29 cellular contexts compared by ENCODE assay signal in genomic region chr9:114083693-114084092, GRCh38. TPM values are rescaled to one million over a fixed set of nuclear protein-coding genes. Genes with fewer than 3 reads are reported as not detected.
"Had no signal": no experiment of that assay in that cellular context is flagged by ENCODE, and none has a peak within 500 bp of the region (broad histone marks: within the 10 kb centered on the region; RNA-seq: fewer than 3 reads in every experiment).

No MANE protein-coding gene starts in this region.

- H3K27ac Mint-ChIP-seq: activated B cell treated with CpG ODN at 0.5 μM for 24 hours; activated CD4-positive, alpha-beta T cell treated with anti-CD3 and anti-CD28 coated beads for 36 hours; activated naive CD8-positive, alpha-beta T cell; activated T-helper 1 cell treated with anti-CD3 and anti-CD28 coated beads, Interleukin-12 subunit alpha, Interleukin-12 subunit beta, Interleukin-2, Interleukin-4 antibody, amounts not matched to agents 30 ng/mL and 10 ng/mL and 1 ng/mL, durations not matched to agents 14 hours and 24 hours and 36 hours; effector memory CD8-positive, alpha-beta T cell; natural killer cell; T-cell; T-helper 2 cell treated with Interferon-gamma antibody and Interleukin-4, amounts not matched to agents 5 μg/mL and 100 μg/mL, for 36 hours had no signal

- H3K36me3 ChIP-seq: adrenal gland, ascending aorta, brain microvascular endothelial cell, esophagus muscularis mucosa, gastrocnemius medialis, left ventricle myocardium inferior, neutrophil, upper lobe of right lung had no signal

- H3K4me1 ChIP-seq: adrenal gland, ascending aorta, gastrocnemius medialis, parathyroid adenoma had no signal

- H3K27me3 Mint-ChIP-seq: activated CD4-positive, alpha-beta T cell treated with anti-CD3 and anti-CD28 coated beads for 36 hours; activated naive CD8-positive, alpha-beta T cell had no signal

- ATAC-seq: activated CD4-positive, alpha-beta T cell treated with anti-CD3 and anti-CD28 coated beads for 36 hours; effector memory CD8-positive, alpha-beta T cell; gastrocnemius medialis; natural killer cell; stimulated activated naive CD8-positive, alpha-beta T cell treated with anti-CD3 and anti-CD28 coated beads, Interleukin-15, Interleukin-2, amounts not matched to agents 100 U/mL and 50 U/mL, for 24 hours; T-cell; upper lobe of right lung had no signal

- H3K4me1 Mint-ChIP-seq: activated B cell treated with CpG ODN at 0.5 μM for 24 hours; activated CD4-positive, alpha-beta T cell treated with anti-CD3 and anti-CD28 coated beads for 36 hours; natural killer cell had no signal

- H3K27ac ChIP-seq: adrenal gland, ascending aorta, brain microvascular endothelial cell, esophagus muscularis mucosa, gastrocnemius medialis, left ventricle myocardium inferior, neutrophil, parathyroid adenoma, upper lobe of right lung had no signal

- H3K9me3 Mint-ChIP-seq: activated B cell treated with CpG ODN at 0.5 μM for 24 hours; activated T-helper 1 cell treated with anti-CD3 and anti-CD28 coated beads, Interleukin-12 subunit alpha, Interleukin-12 subunit beta, Interleukin-2, Interleukin-4 antibody, amounts not matched to agents 30 ng/mL and 10 ng/mL and 1 ng/mL, durations not matched to agents 14 hours and 24 hours and 36 hours; effector memory CD8-positive, alpha-beta T cell; natural killer cell; T-cell; T-helper 2 cell treated with Interferon-gamma antibody and Interleukin-4, amounts not matched to agents 5 μg/mL and 100 μg/mL, for 36 hours had no signal

- H3K4me3 Mint-ChIP-seq: activated B cell treated with CpG ODN at 0.5 μM for 24 hours; activated CD4-positive, alpha-beta T cell treated with anti-CD3 and anti-CD28 coated beads for 36 hours; activated naive CD8-positive, alpha-beta T cell; activated T-helper 1 cell treated with anti-CD3 and anti-CD28 coated beads, Interleukin-12 subunit alpha, Interleukin-12 subunit beta, Interleukin-2, Interleukin-4 antibody, amounts not matched to agents 30 ng/mL and 10 ng/mL and 1 ng/mL, durations not matched to agents 14 hours and 24 hours and 36 hours; effector memory CD8-positive, alpha-beta T cell; natural killer cell; T-cell; T-helper 2 cell treated with Interferon-gamma antibody and Interleukin-4, amounts not matched to agents 5 μg/mL and 100 μg/mL, for 36 hours had no signal

- H3K9me3 ChIP-seq: adrenal gland, ascending aorta, esophagus muscularis mucosa, gastrocnemius medialis, left ventricle myocardium inferior, neutrophil, upper lobe of right lung had no signal

- H3K36me3 Mint-ChIP-seq: activated naive CD8-positive, alpha-beta T cell; natural killer cell; T-cell had no signal

- DNase-seq: activated B cell treated with CpG ODN at 0.5 μM for 24 hours; activated CD4-positive, alpha-beta T cell treated with anti-CD3 and anti-CD28 coated beads for 36 hours; activated CD4-positive, alpha-beta T cell treated with anti-CD3 and anti-CD28 coated beads, Interleukin-2, amount 50 U/mL, for 4 hours; activated gamma-delta T cell treated with Interleukin-2 at 50 U/mL for 16 hours; adrenal gland; brain microvascular endothelial cell; central memory CD4-positive, alpha-beta T cell; dermis blood vessel endothelial cell; effector memory CD8-positive, alpha-beta T cell; gastrocnemius medialis; hippocampal formation; kidney glomerular epithelial cell; left ventricle myocardium inferior; midbrain; natural killer cell; stimulated activated CD4-positive, alpha-beta T cell treated with anti-CD3 and anti-CD28 coated beads, Interleukin-4, amount 100 ng/mL, for 24 hours; stimulated activated naive CD8-positive, alpha-beta T cell treated with anti-CD3 and anti-CD28 coated beads, Interleukin-15, Interleukin-2, amounts not matched to agents 100 U/mL and 50 U/mL, for 24 hours had no signal

- H3K9ac ChIP-seq: parathyroid adenoma had no signal

- H3K4me3 ChIP-seq: adrenal gland, ascending aorta, esophagus muscularis mucosa, gastrocnemius medialis, left ventricle myocardium inferior, upper lobe of right lung had no signal

- H3K27me3 ChIP-seq: adrenal gland, ascending aorta, brain microvascular endothelial cell, gastrocnemius medialis, neutrophil, upper lobe of right lung had no signal

RNA-seq across cellular contexts. Expression of gene AMBP, which starts 5.6 kb away (rescaled TPM):
- total RNA-seq: activated B cell treated with CpG ODN at 0.5 μM for 24 hours; activated CD4-positive, alpha-beta T cell treated with anti-CD3 and anti-CD28 coated beads for 36 hours; activated T-helper 1 cell treated with anti-CD3 and anti-CD28 coated beads, Interleukin-12 subunit alpha, Interleukin-12 subunit beta, Interleukin-2, Interleukin-4 antibody, amounts not matched to agents 30 ng/mL and 10 ng/mL and 1 ng/mL, durations not matched to agents 14 hours and 24 hours and 36 hours; esophagus muscularis mucosa; left ventricle myocardium inferior; lung microvascular endothelial cell; natural killer cell; sciatic nerve; subcutaneous adipose tissue had no signal

RNA-seq across cellular contexts. Expression of gene KIF12, which starts 15.4 kb away (rescaled TPM):
- total RNA-seq: activated B cell treated with CpG ODN at 0.5 μM for 24 hours; activated CD4-positive, alpha-beta T cell treated with anti-CD3 and anti-CD28 coated beads for 36 hours; activated T-helper 1 cell treated with anti-CD3 and anti-CD28 coated beads, Interleukin-12 subunit alpha, Interleukin-12 subunit beta, Interleukin-2, Interleukin-4 antibody, amounts not matched to agents 30 ng/mL and 10 ng/mL and 1 ng/mL, durations not matched to agents 14 hours and 24 hours and 36 hours; ascending aorta; esophagus muscularis mucosa; gastrocnemius medialis; left ventricle myocardium inferior; lung microvascular endothelial cell; natural killer cell; subcutaneous adipose tissue had no signal
